In the genomic region with DNA sequence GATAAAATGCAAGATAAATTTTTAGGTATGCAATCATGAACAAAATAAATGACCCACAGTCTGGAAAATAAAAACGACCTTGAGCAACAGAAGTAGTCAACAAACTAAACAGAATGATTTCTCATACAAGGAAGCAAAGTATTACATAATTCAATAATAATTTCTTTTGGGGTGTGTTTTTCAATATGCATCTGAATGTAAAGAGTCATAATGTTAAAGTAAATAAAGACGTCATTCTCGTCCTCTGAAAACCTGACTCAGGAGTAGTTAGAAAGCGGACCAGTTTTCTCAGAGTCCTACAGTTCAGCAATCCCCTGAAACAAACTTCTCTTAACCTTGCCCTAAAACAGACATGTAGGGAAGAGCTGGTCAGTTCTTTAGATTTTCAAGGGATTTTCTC, we compare ENCODE assay signal across 14 cellular contexts. TPM values are rescaled to one million over a fixed set of nuclear protein-coding genes. Genes with fewer than 3 reads are reported as not detected.
A peak's percentile ranks its signal among the peaks of the same experiment; 100 is the strongest.
DNase-seq lines count a peak whose midpoint lies in the region; ATAC-seq, FAIRE-seq and TF ChIP-seq lines count a peak whose summit lies in the region.
"Had no signal": no experiment of that assay in that cellular context is flagged by ENCODE, and none has a peak within 500 bp of the region (broad histone marks: within the 10 kb centered on the region; RNA-seq: fewer than 3 reads in every experiment).

No MANE protein-coding gene starts in this region.

- TF ChIP-seq CTCF in ascending aorta (IDR thresholded peaks at IDR 0.05) (no peak), fibroblast of pulmonary artery (IDR thresholded peaks at IDR 0.05; ENCODE audit: low read length, missing control alignments) (no peak), ovary (IDR thresholded peaks at IDR 0.05) (no peak)

- no peaks in the 10 kb centered on the region for H3K4me1 Mint-ChIP-seq in stimulated activated naive B cell treated with anti-CD40 and anti-IgM and Interleukin-4, amounts not matched to agents 10 μg/mL and 1 μg/mL and 100 μg/mL, for 72 hours

- no peaks in the 10 kb centered on the region for H3K27me3 Mint-ChIP-seq in stimulated activated naive B cell treated with anti-CD40 and anti-IgM and Interleukin-4, amounts not matched to agents 10 μg/mL and 1 μg/mL and 100 μg/mL, for 72 hours

- peak; percentile 27 for FAIRE-seq in H54 (lab: Jason Lieb, UNC)

- DNase-seq in H54 (ENCODE audit: insufficient read length, low spot score), result no peak
- no peak for DNase-seq in ascending aorta (ENCODE audit: low spot score in 2 of 2)
- DNase-seq in fibroblast of pulmonary artery (ENCODE audit: low read depth), result peak; percentile 15
- DNase-seq in NCI-H2171 (lab: John Stamatoyannopoulos, UW), result no peak
- DNase-seq in stimulated activated naive B cell treated with anti-CD40 and anti-IgM and Interleukin-4, amounts not matched to agents 10 μg/mL and 1 μg/mL and 100 μg/mL, for 72 hours, result no peak
- no peak for DNase-seq in ovary
- DNase-seq: activated T-cell treated with anti-CD3 and anti-CD28 coated beads, Interleukin-2, amount 50 U/mL, for 48 hours; CD4-positive, alpha-beta T cell; NCI-H1105 treated with DMSO at 0.1 percent for 48 hours; NCI-H69; nucleus accumbens had no signal

- H3K4me3 Mint-ChIP-seq in stimulated activated naive B cell treated with anti-CD40 and anti-IgM and Interleukin-4, amounts not matched to agents 10 μg/mL and 1 μg/mL and 100 μg/mL, for 72 hours, result no peak overlapping the region
- H3K4me3 Mint-ChIP-seq: CD4-positive, alpha-beta T cell had no signal

- H3K27ac ChIP-seq in ascending aorta, result peak overlapping the region; percentile 31 to 66
- H3K27ac ChIP-seq in ovary, result no peak overlapping the region

- TF ChIP-seq POLR2A in H54 (IDR thresholded peaks at IDR 0.05; ENCODE audit: low read depth, low read length), result no peak
- TF ChIP-seq POLR2A in ovary (IDR thresholded peaks at IDR 0.05), result no peak

- H3K9ac ChIP-seq in skeletal muscle satellite cell (ENCODE audit: low read depth, low read length), result no peak overlapping the region

- no peaks in the 10 kb centered on the region for H3K36me3 Mint-ChIP-seq in stimulated activated naive B cell treated with anti-CD40 and anti-IgM and Interleukin-4, amounts not matched to agents 10 μg/mL and 1 μg/mL and 100 μg/mL, for 72 hours

- no peaks in the 10 kb centered on the region for H3K36me3 ChIP-seq in ascending aorta
- H3K36me3 ChIP-seq in skeletal muscle satellite cell (ENCODE audit: insufficient read depth, low read length), result no peaks in the 10 kb centered on the region
- no peaks in the 10 kb centered on the region for H3K36me3 ChIP-seq in ovary

- no peaks in the 10 kb centered on the region for H3K9me3 Mint-ChIP-seq in stimulated activated naive B cell treated with anti-CD40 and anti-IgM and Interleukin-4, amounts not matched to agents 10 μg/mL and 1 μg/mL and 100 μg/mL, for 72 hours
- H3K9me3 Mint-ChIP-seq: CD4-positive, alpha-beta T cell had no signal

- ATAC-seq in stimulated activated naive B cell treated with anti-CD40 and anti-IgM and Interleukin-4, amounts not matched to agents 10 μg/mL and 1 μg/mL and 100 μg/mL, for 72 hours (replicated peaks), result no peak
- ATAC-seq in HG02981 (IDR thresholded peaks at IDR 0.05; ENCODE audit: unreplicated experiment), result no peak
- ATAC-seq: Right ventricle myocardium inferior had no signal

- H3K9me3 ChIP-seq in ascending aorta (no peaks in the 10 kb centered on the region), skeletal muscle satellite cell (replicated peaks; ENCODE audit: low read length) (no peaks in the 10 kb centered on the region), ovary (no peaks in the 10 kb centered on the region)

- no peak overlapping the region for H3K27ac Mint-ChIP-seq in stimulated activated naive B cell treated with anti-CD40 and anti-IgM and Interleukin-4, amounts not matched to agents 10 μg/mL and 1 μg/mL and 100 μg/mL, for 72 hours
- H3K27ac Mint-ChIP-seq: CD4-positive, alpha-beta T cell had no signal

- intact Hi-C loops in ascending aorta (cut with DNase I) (loop anchor here (2.0 kb wide), 1 partner anchor 19 kb away; a partner anchor contains a TSS), ovary (cut with DNase I) (no loop called here)

- H3K4me2 ChIP-seq in skeletal muscle satellite cell (ENCODE audit: low read length), result peak overlapping the region; percentile 74

- H3K4me1 ChIP-seq in ascending aorta (peaks cover 0 to 8% of the 10 kb centered on the region in 2 donors), skeletal muscle satellite cell (ENCODE audit: control insufficient read depth, insufficient read depth, low read length) (peaks cover 20% of the 10 kb centered on the region), ovary (ENCODE audit: insufficient read depth) (no peaks in the 10 kb centered on the region)

- no peak for TF ChIP-seq EP300 in ovary (IDR thresholded peaks at IDR 0.05)

- H3K4me3 ChIP-seq in ascending aorta (no peak overlapping the region), fibroblast of pulmonary artery (replicated peaks; ENCODE audit: low read depth, low read length) (no peak overlapping the region), skeletal muscle satellite cell (ENCODE audit: low read length) (no peak overlapping the region), ovary (no peak overlapping the region)

- H3K27me3 ChIP-seq in ascending aorta, result no peaks in the 10 kb centered on the region
- H3K27me3 ChIP-seq in skeletal muscle satellite cell (ENCODE audit: control insufficient read depth, insufficient read depth, low read length), result no peaks in the 10 kb centered on the region
- H3K27me3 ChIP-seq in ovary, result no peaks in the 10 kb centered on the region

- WGBS in ovary, 3 donors, result 34 to 48% (median 39%) methylated on average over 4 of the region's 4 CpGs

RNA-seq across cellular contexts. Expression of a gene that starts 18.6 kb away (rescaled TPM):
- 56.9 TPM for total RNA-seq in ascending aorta
- total RNA-seq in skeletal muscle satellite cell (2012; rRNA removed), result 30.4 and 31.7 TPM in 2 replicates
- 10 to 100 TPM; 32.9 to 56.2 (median 40.8) TPM for total RNA-seq in ovary
- polyA plus RNA-seq in ovary, result 10 to 100 TPM; 11.1 to 20.2 TPM

Comparison
In these comparisons a context has a peak if more than half of its experiments do, and no peak if none do; other contexts are left out.
1. H3K27ac ChIP-seq: peak in ascending aorta (2 of 2); none in ovary (0 of 2).